In the genomic region with DNA sequence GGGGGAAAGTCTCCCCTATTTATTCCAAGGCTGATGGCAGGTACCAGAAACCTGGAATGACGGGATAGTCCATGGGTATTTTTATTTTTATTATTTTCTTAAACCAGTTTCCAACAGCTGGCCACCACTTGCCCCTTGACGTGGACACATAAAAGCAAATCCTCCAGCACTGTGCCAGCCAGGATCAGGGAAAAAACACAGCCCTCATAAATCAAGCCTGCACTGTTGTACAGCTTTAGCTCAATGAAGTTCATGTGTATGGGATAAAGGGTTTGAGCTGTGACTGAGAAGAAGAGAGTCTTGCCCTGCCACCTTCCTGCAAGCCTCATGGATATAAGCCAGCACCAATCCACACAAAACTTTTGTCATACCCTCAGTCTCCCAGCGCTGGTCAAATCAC, we compare ENCODE assay signal across 1 cellular context.
TF ChIP-seq lines count a peak whose summit lies in the region.

No MANE protein-coding gene starts in this region.

TF ChIP-seq in GM23338, 12 proteins besides CTCF, POLR2A, EP300 and RAD21 (continued from another document):
- TF ChIP-seq, protein P1, sequence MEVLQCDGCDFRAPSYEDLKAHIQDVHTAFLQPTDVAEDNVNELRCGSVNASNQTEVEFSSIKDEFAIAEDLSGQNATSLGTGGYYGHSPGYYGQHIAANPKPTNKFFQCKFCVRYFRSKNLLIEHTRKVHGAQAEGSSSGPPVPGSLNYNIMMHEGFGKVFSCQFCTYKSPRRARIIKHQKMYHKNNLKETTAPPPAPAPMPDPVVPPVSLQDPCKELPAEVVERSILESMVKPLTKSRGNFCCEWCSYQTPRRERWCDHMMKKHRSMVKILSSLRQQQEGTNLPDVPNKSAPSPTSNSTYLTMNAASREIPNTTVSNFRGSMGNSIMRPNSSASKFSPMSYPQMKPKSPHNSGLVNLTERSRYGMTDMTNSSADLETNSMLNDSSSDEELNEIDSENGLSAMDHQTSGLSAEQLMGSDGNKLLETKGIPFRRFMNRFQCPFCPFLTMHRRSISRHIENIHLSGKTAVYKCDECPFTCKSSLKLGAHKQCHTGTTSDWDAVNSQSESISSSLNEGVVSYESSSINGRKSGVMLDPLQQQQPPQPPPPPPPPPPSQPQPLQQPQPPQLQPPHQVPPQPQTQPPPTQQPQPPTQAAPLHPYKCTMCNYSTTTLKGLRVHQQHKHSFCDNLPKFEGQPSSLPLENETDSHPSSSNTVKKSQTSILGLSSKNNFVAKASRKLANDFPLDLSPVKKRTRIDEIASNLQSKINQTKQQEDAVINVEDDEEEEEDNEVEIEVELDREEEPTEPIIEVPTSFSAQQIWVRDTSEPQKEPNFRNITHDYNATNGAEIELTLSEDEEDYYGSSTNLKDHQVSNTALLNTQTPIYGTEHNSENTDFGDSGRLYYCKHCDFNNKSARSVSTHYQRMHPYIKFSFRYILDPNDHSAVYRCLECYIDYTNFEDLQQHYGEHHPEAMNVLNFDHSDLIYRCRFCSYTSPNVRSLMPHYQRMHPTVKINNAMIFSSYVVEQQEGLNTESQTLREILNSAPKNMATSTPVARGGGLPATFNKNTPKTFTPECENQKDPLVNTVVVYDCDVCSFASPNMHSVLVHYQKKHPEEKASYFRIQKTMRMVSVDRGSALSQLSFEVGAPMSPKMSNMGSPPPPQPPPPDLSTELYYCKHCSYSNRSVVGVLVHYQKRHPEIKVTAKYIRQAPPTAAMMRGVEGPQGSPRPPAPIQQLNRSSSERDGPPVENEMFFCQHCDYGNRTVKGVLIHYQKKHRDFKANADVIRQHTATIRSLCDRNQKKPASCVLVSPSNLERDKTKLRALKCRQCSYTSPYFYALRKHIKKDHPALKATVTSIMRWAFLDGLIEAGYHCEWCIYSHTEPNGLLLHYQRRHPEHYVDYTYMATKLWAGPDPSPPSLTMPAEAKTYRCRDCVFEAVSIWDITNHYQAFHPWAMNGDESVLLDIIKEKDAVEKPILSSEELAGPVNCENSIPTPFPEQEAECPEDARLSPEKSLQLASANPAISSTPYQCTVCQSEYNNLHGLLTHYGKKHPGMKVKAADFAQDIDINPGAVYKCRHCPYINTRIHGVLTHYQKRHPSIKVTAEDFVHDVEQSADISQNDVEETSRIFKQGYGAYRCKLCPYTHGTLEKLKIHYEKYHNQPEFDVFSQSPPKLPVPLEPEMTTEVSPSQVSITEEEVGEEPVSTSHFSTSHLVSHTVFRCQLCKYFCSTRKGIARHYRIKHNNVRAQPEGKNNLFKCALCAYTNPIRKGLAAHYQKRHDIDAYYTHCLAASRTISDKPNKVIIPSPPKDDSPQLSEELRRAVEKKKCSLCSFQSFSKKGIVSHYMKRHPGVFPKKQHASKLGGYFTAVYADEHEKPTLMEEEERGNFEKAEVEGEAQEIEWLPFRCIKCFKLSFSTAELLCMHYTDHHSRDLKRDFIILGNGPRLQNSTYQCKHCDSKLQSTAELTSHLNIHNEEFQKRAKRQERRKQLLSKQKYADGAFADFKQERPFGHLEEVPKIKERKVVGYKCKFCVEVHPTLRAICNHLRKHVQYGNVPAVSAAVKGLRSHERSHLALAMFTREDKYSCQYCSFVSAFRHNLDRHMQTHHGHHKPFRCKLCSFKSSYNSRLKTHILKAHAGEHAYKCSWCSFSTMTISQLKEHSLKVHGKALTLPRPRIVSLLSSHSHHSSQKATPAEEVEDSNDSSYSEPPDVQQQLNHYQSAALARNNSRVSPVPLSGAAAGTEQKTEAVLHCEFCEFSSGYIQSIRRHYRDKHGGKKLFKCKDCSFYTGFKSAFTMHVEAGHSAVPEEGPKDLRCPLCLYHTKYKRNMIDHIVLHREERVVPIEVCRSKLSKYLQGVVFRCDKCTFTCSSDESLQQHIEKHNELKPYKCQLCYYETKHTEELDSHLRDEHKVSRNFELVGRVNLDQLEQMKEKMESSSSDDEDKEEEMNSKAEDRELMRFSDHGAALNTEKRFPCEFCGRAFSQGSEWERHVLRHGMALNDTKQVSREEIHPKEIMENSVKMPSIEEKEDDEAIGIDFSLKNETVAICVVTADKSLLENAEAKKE (CRISPR knock-in tag; IDR thresholded peaks at IDR 0.05) = no peak
- TF ChIP-seq, protein P2, sequence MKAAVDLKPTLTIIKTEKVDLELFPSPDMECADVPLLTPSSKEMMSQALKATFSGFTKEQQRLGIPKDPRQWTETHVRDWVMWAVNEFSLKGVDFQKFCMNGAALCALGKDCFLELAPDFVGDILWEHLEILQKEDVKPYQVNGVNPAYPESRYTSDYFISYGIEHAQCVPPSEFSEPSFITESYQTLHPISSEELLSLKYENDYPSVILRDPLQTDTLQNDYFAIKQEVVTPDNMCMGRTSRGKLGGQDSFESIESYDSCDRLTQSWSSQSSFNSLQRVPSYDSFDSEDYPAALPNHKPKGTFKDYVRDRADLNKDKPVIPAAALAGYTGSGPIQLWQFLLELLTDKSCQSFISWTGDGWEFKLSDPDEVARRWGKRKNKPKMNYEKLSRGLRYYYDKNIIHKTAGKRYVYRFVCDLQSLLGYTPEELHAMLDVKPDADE (IDR thresholded peaks at IDR 0.05) = no peak
